In the genomic region with DNA sequence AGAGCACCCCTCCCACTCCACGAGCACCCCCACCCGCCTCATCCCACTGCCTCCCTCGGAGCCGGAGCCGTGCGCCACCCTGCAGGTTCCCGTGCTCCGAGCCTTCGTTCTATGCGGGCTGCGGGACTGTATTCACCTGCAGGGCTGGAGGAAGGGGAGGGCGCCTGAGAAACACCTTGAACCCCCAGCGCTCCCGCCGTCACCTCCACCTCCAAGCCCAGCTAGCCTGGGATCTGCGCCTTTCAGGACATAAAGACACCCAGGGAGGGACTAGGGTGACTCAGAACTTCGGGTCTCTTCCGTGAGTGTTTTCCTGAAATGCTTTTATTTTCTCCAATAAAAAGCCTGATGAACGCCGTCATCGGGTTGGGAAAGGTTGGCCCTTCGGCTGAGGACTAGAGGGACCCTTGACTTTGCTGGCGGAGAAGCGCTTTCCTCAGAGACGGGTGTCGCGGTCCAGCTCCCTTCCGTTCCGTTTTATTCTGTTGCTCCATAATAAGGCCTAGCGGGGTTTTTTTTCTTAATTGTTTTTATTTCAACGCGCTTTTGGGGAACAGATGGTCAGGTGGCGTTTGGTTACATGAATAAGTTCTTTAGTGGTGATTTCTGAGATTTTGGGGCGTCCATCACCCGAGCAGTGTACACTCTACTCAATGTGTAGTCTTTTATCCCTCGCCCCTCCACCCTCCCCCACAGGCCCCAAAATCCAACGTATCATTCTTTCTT, we compare ENCODE assay signal across 18 cellular contexts. TPM values are rescaled to one million over a fixed set of nuclear protein-coding genes. Genes with fewer than 3 reads are reported as not detected.
DNase-seq lines count a peak whose midpoint lies in the region; ATAC-seq lines count a peak whose summit lies in the region.
"Had no signal": no experiment of that assay in that cellular context is flagged by ENCODE, and none has a peak within 500 bp of the region (broad histone marks: within the 10 kb centered on the region; RNA-seq: fewer than 3 reads in every experiment).

No MANE protein-coding gene starts in this region.

- H3K27ac Mint-ChIP-seq in activated CD4-positive, alpha-beta memory T cell treated with anti-CD3 and anti-CD28 coated beads, Interleukin-2, amount 10 ng/mL, durations not matched to agents 7 days and 5 days, result peak overlapping the region; percentile 42
- H3K27ac Mint-ChIP-seq in activated CD4-positive, alpha-beta memory T cell treated with anti-CD3 and anti-CD28 coated beads for 36 hours, result no peak overlapping the region
- H3K27ac Mint-ChIP-seq in activated T-helper 17 cell treated with anti-CD3 and anti-CD28 coated beads, Interleukin-2, amount 50 U/mL, for 72 hours, result no peak overlapping the region
- H3K27ac Mint-ChIP-seq in stimulated activated naive CD8-positive, alpha-beta T cell treated with anti-CD3 and anti-CD28 coated beads, Interleukin-15, Interleukin-2, amounts not matched to agents 100 ng/mL and 50 ng/mL, for 24 hours, result no peak overlapping the region
- H3K27ac Mint-ChIP-seq: activated naive CD4-positive, alpha-beta T cell treated with anti-CD3 and anti-CD28 coated beads for 36 hours had no signal

- in situ Hi-C loops in KBM-7 (cut with MboI; ENCODE audit: low pct_unique_long_range_greater_than_20kb, low sequenced_read_pairs), result no loop called here

- no peak for ATAC-seq in activated T-helper 17 cell treated with anti-CD3 and anti-CD28 coated beads, Interleukin-2, amount 50 U/mL, for 72 hours (replicated peaks)
- no peak for ATAC-seq in left lobe of liver
- no peak for ATAC-seq in HG02610 (IDR thresholded peaks at IDR 0.05; ENCODE audit: unreplicated experiment)

- no peak for DNase-seq in activated CD4-positive, alpha-beta memory T cell treated with anti-CD3 and anti-CD28 coated beads, Interleukin-2, amount 10 ng/mL, durations not matched to agents 7 days and 5 days
- no peak for DNase-seq in activated CD4-positive, alpha-beta memory T cell treated with anti-CD3 and anti-CD28 coated beads for 36 hours
- DNase-seq in left lobe of liver (ENCODE audit: low spot score) (peak; percentile 7), NCI-H2107 (lab: John Stamatoyannopoulos, UW) (no peak), KBM-7 (no peak)
- DNase-seq: activated naive CD4-positive, alpha-beta T cell treated with anti-CD3 and anti-CD28 coated beads for 36 hours; effector memory CD4-positive, alpha-beta T cell; GDM1; NCI-H1694; NCI-H524 treated with DMSO at 0.1 percent for 48 hours; trophoblast cell had no signal

- CTCF ChIA-PET in activated CD4-positive, alpha-beta memory T cell treated with anti-CD3 and anti-CD28 coated beads, Interleukin-2, amount 10 ng/mL, durations not matched to agents 7 days and 5 days (lab: Charles Lee), result interaction anchor here (0.5 kb wide), 1 partner anchor 36 kb away, joined by 4 read pairs; no protein-coding TSS in a partner anchor
- CTCF ChIA-PET in activated CD4-positive, alpha-beta memory T cell treated with anti-CD3 and anti-CD28 coated beads for 36 hours (lab: Charles Lee), result no interaction called here

- no peak overlapping the region for H3K4me3 Mint-ChIP-seq in activated CD4-positive, alpha-beta memory T cell treated with anti-CD3 and anti-CD28 coated beads, Interleukin-2, amount 10 ng/mL, durations not matched to agents 7 days and 5 days
- no peak overlapping the region for H3K4me3 Mint-ChIP-seq in activated CD4-positive, alpha-beta memory T cell treated with anti-CD3 and anti-CD28 coated beads for 36 hours
- H3K4me3 Mint-ChIP-seq in activated T-helper 17 cell treated with anti-CD3 and anti-CD28 coated beads, Interleukin-2, amount 50 U/mL, for 72 hours, result peak overlapping the region; percentile 32
- H3K4me3 Mint-ChIP-seq in stimulated activated naive CD8-positive, alpha-beta T cell treated with anti-CD3 and anti-CD28 coated beads, Interleukin-15, Interleukin-2, amounts not matched to agents 100 ng/mL and 50 ng/mL, for 24 hours, result peak overlapping the region; percentile 28

- H3K27me3 Mint-ChIP-seq in activated CD4-positive, alpha-beta memory T cell treated with anti-CD3 and anti-CD28 coated beads, Interleukin-2, amount 10 ng/mL, durations not matched to agents 7 days and 5 days, result peaks cover 83% of the 10 kb centered on the region
- H3K27me3 Mint-ChIP-seq in activated CD4-positive, alpha-beta memory T cell treated with anti-CD3 and anti-CD28 coated beads for 36 hours, result peaks cover 68% of the 10 kb centered on the region
- peaks cover 46% of the 10 kb centered on the region for H3K27me3 Mint-ChIP-seq in activated T-helper 17 cell treated with anti-CD3 and anti-CD28 coated beads, Interleukin-2, amount 50 U/mL, for 72 hours
- H3K27me3 Mint-ChIP-seq in stimulated activated naive CD8-positive, alpha-beta T cell treated with anti-CD3 and anti-CD28 coated beads, Interleukin-15, Interleukin-2, amounts not matched to agents 100 ng/mL and 50 ng/mL, for 24 hours, result peaks cover 65% of the 10 kb centered on the region

- peaks cover 6% of the 10 kb centered on the region for H3K36me3 Mint-ChIP-seq in activated CD4-positive, alpha-beta memory T cell treated with anti-CD3 and anti-CD28 coated beads, Interleukin-2, amount 10 ng/mL, durations not matched to agents 7 days and 5 days (ENCODE audit: low read depth)
- H3K36me3 Mint-ChIP-seq in activated CD4-positive, alpha-beta memory T cell treated with anti-CD3 and anti-CD28 coated beads for 36 hours, result no peaks in the 10 kb centered on the region
- H3K36me3 Mint-ChIP-seq in activated T-helper 17 cell treated with anti-CD3 and anti-CD28 coated beads, Interleukin-2, amount 50 U/mL, for 72 hours (ENCODE audit: low read depth), result peaks cover 7% of the 10 kb centered on the region
- no peaks in the 10 kb centered on the region for H3K36me3 Mint-ChIP-seq in stimulated activated naive CD8-positive, alpha-beta T cell treated with anti-CD3 and anti-CD28 coated beads, Interleukin-15, Interleukin-2, amounts not matched to agents 100 ng/mL and 50 ng/mL, for 24 hours (ENCODE audit: low read depth)

- intact Hi-C loops in activated CD4-positive, alpha-beta memory T cell treated with anti-CD3 and anti-CD28 coated beads for 36 hours (cut with micrococcal nuclease), result loop anchor here (5.0 kb wide), 1 partner anchor 1929 kb away; no protein-coding TSS in a partner anchor

- H3K4me1 Mint-ChIP-seq in activated CD4-positive, alpha-beta memory T cell treated with anti-CD3 and anti-CD28 coated beads, Interleukin-2, amount 10 ng/mL, durations not matched to agents 7 days and 5 days, result peaks cover 21% of the 10 kb centered on the region
- peaks cover 30% of the 10 kb centered on the region for H3K4me1 Mint-ChIP-seq in activated CD4-positive, alpha-beta memory T cell treated with anti-CD3 and anti-CD28 coated beads for 36 hours (ENCODE audit: low read depth)
- peaks cover 10% of the 10 kb centered on the region for H3K4me1 Mint-ChIP-seq in activated T-helper 17 cell treated with anti-CD3 and anti-CD28 coated beads, Interleukin-2, amount 50 U/mL, for 72 hours
- peaks cover 24% of the 10 kb centered on the region for H3K4me1 Mint-ChIP-seq in stimulated activated naive CD8-positive, alpha-beta T cell treated with anti-CD3 and anti-CD28 coated beads, Interleukin-15, Interleukin-2, amounts not matched to agents 100 ng/mL and 50 ng/mL, for 24 hours (ENCODE audit: low read depth)

- POLR2A ChIA-PET in activated CD4-positive, alpha-beta memory T cell treated with anti-CD3 and anti-CD28 coated beads, Interleukin-2, amount 10 ng/mL, durations not matched to agents 7 days and 5 days (lab: Charles Lee), result no interaction called here
- POLR2A ChIA-PET in activated CD4-positive, alpha-beta memory T cell treated with anti-CD3 and anti-CD28 coated beads for 36 hours (lab: Charles Lee), result no interaction called here

- no peaks in the 10 kb centered on the region for H3K9me3 Mint-ChIP-seq in activated CD4-positive, alpha-beta memory T cell treated with anti-CD3 and anti-CD28 coated beads, Interleukin-2, amount 10 ng/mL, durations not matched to agents 7 days and 5 days
- H3K9me3 Mint-ChIP-seq in activated CD4-positive, alpha-beta memory T cell treated with anti-CD3 and anti-CD28 coated beads for 36 hours, result no peaks in the 10 kb centered on the region
- no peaks in the 10 kb centered on the region for H3K9me3 Mint-ChIP-seq in activated T-helper 17 cell treated with anti-CD3 and anti-CD28 coated beads, Interleukin-2, amount 50 U/mL, for 72 hours
- H3K9me3 Mint-ChIP-seq in stimulated activated naive CD8-positive, alpha-beta T cell treated with anti-CD3 and anti-CD28 coated beads, Interleukin-15, Interleukin-2, amounts not matched to agents 100 ng/mL and 50 ng/mL, for 24 hours, result no peaks in the 10 kb centered on the region
- H3K9me3 Mint-ChIP-seq: activated naive CD4-positive, alpha-beta T cell treated with anti-CD3 and anti-CD28 coated beads for 36 hours had no signal

RNA-seq across cellular contexts. Expression of gene TLX3, which starts 4.6 kb away (rescaled TPM):
- not detected for total RNA-seq in activated CD4-positive, alpha-beta memory T cell treated with anti-CD3 and anti-CD28 coated beads, Interleukin-2, amount 10 ng/mL, durations not matched to agents 7 days and 5 days
- not detected for total RNA-seq in activated CD4-positive, alpha-beta memory T cell treated with anti-CD3 and anti-CD28 coated beads for 36 hours
- not detected for total RNA-seq in activated T-helper 17 cell treated with anti-CD3 and anti-CD28 coated beads, Interleukin-2, amount 50 U/mL, for 72 hours
- total RNA-seq in left lobe of liver, result not detected
- total RNA-seq: activated naive CD4-positive, alpha-beta T cell treated with anti-CD3 and anti-CD28 coated beads for 36 hours; LHCN-M2; lung microvascular endothelial cell; OCI-LY7; SJSA1 had no signal

Comparison
In these comparisons a context has a peak if more than half of its experiments do, and no peak if none do; other contexts are left out.
1. H3K4me3 Mint-ChIP-seq: peak in activated T-helper 17 cell treated with anti-CD3 and anti-CD28 coated beads, Interleukin-2, amount 50 U/mL, for 72 hours (single experiment) and stimulated activated naive CD8-positive, alpha-beta T cell treated with anti-CD3 and anti-CD28 coated beads, Interleukin-15, Interleukin-2, amounts not matched to agents 100 ng/mL and 50 ng/mL, for 24 hours (single experiment); none in activated CD4-positive, alpha-beta memory T cell treated with anti-CD3 and anti-CD28 coated beads, Interleukin-2, amount 10 ng/mL, durations not matched to agents 7 days and 5 days (single experiment) and activated CD4-positive, alpha-beta memory T cell treated with anti-CD3 and anti-CD28 coated beads for 36 hours (single experiment).